In genomic region chr11:34030386-34030785, GRCh38 we compare ENCODE assay signal across 17 cellular contexts.
"Had no signal": no experiment of that assay in that cellular context is flagged by ENCODE, and none has a peak within 500 bp of the region (broad histone marks: within the 10 kb centered on the region; RNA-seq: fewer than 3 reads in every experiment).

No MANE protein-coding gene starts in this region.

- H3K27ac ChIP-seq: neutrophil, right atrium auricular region, tibial artery, uterus had no signal

- H3K36me3 ChIP-seq: neutrophil, right atrium auricular region, tibial artery, uterus had no signal

- H3K4me1 ChIP-seq: right atrium auricular region, uterus had no signal

- H3K4me3 Mint-ChIP-seq: activated B cell treated with CpG ODN at 0.5 μM for 24 hours; activated CD4-positive, alpha-beta memory T cell treated with anti-CD3 and anti-CD28 coated beads for 36 hours; activated T-helper 1 cell treated with anti-CD3 and anti-CD28 coated beads, Interleukin-12 subunit alpha, Interleukin-12 subunit beta, Interleukin-2, Interleukin-4 antibody, amounts not matched to agents 30 ng/mL and 10 ng/mL and 1 ng/mL, durations not matched to agents 14 hours and 24 hours and 36 hours; immature natural killer cell; natural killer cell treated with Interleukin-12 subunit alpha and Interleukin-12 subunit beta and Interleukin-15 and Interleukin-18, amount 100 ng/mL, for 72 hours; T-cell had no signal

- H3K4me1 Mint-ChIP-seq: activated B cell treated with CpG ODN at 0.5 μM for 24 hours, immature natural killer cell, T-cell had no signal

- H3K9me3 ChIP-seq: neutrophil, right atrium auricular region, tibial artery, uterus had no signal

- H3K27ac Mint-ChIP-seq: activated B cell treated with CpG ODN at 0.5 μM for 24 hours; activated CD4-positive, alpha-beta memory T cell treated with anti-CD3 and anti-CD28 coated beads for 36 hours; activated naive CD4-positive, alpha-beta T cell treated with anti-CD3 and anti-CD28 coated beads, Interleukin-2, amount 50 U/mL, for 72 hours; activated T-helper 1 cell treated with anti-CD3 and anti-CD28 coated beads, Interleukin-12 subunit alpha, Interleukin-12 subunit beta, Interleukin-2, Interleukin-4 antibody, amounts not matched to agents 30 ng/mL and 10 ng/mL and 1 ng/mL, durations not matched to agents 14 hours and 24 hours and 36 hours; immature natural killer cell; natural killer cell treated with Interleukin-12 subunit alpha and Interleukin-12 subunit beta and Interleukin-15 and Interleukin-18, amount 100 ng/mL, for 72 hours; T-cell had no signal

- DNase-seq: activated B cell treated with CpG ODN at 0.5 μM for 24 hours; activated CD4-positive, alpha-beta memory T cell treated with anti-CD3 and anti-CD28 coated beads for 36 hours; activated CD4-positive, alpha-beta T cell treated with anti-CD3 and anti-CD28 coated beads for 4 hours; activated gamma-delta T cell treated with Interleukin-2 at 50 U/mL for 16 hours; activated T-cell treated with anti-CD3 and anti-CD28 coated beads for 4 hours; immature natural killer cell; posterior cingulate gyrus; stimulated activated CD4-positive, alpha-beta T cell treated with anti-CD3 and anti-CD28 coated beads, Interleukin-2, amount 100 ng/mL, for 24 hours; stimulated activated naive CD4-positive, alpha-beta T cell treated with Interleukin-2 at 50 U/mL for 16 hours; T-cell; tibial artery; uterus had no signal

- H3K9me3 Mint-ChIP-seq: activated CD4-positive, alpha-beta memory T cell treated with anti-CD3 and anti-CD28 coated beads for 36 hours; activated naive CD4-positive, alpha-beta T cell treated with anti-CD3 and anti-CD28 coated beads, Interleukin-2, amount 50 U/mL, for 72 hours; activated T-helper 1 cell treated with anti-CD3 and anti-CD28 coated beads, Interleukin-12 subunit alpha, Interleukin-12 subunit beta, Interleukin-2, Interleukin-4 antibody, amounts not matched to agents 30 ng/mL and 10 ng/mL and 1 ng/mL, durations not matched to agents 14 hours and 24 hours and 36 hours; natural killer cell treated with Interleukin-12 subunit alpha and Interleukin-12 subunit beta and Interleukin-15 and Interleukin-18, amount 100 ng/mL, for 72 hours; T-cell had no signal

- H3K36me3 Mint-ChIP-seq: activated CD4-positive, alpha-beta memory T cell treated with anti-CD3 and anti-CD28 coated beads for 36 hours; activated naive CD4-positive, alpha-beta T cell treated with anti-CD3 and anti-CD28 coated beads, Interleukin-2, amount 50 U/mL, for 72 hours; immature natural killer cell; natural killer cell treated with Interleukin-12 subunit alpha and Interleukin-12 subunit beta and Interleukin-15 and Interleukin-18, amount 100 ng/mL, for 72 hours; T-cell had no signal

- H3K4me3 ChIP-seq: right atrium auricular region, tibial artery, uterus had no signal

- H3K27me3 ChIP-seq: neutrophil, right atrium auricular region, tibial artery, uterus had no signal

- ATAC-seq: activated naive CD4-positive, alpha-beta T cell treated with anti-CD3 and anti-CD28 coated beads, Interleukin-2, amount 50 U/mL, for 72 hours; natural killer cell treated with Interleukin-12 subunit alpha and Interleukin-12 subunit beta and Interleukin-15 and Interleukin-18, amount 100 ng/mL, for 72 hours; T-cell had no signal

- H3K27me3 Mint-ChIP-seq: activated B cell treated with CpG ODN at 0.5 μM for 24 hours; activated CD4-positive, alpha-beta memory T cell treated with anti-CD3 and anti-CD28 coated beads for 36 hours had no signal
